19 cellular contexts compared by ENCODE assay signal in the genomic region with DNA sequence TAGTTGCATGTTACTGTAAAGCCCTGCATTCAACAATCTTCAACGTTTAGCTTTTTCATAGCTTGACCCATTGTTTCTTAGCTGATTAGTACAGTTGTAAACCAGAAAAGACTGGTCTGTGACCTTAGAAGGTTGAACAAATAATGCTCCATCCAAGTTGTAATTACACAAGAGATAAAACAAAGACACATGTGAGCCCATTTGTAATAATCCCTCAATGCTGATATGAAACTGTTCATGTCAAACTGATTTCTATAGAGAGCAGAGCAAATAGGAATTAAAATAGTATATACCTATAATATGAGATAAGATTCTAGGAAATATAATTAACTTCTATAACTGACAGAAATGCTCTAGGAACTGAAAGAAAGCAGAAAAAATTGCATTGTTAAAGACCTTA.
"Had no signal": no experiment of that assay in that cellular context is flagged by ENCODE, and none has a peak within 500 bp of the region (broad histone marks: within the 10 kb centered on the region; RNA-seq: fewer than 3 reads in every experiment).

No MANE protein-coding gene starts in this region.

- DNase-seq: activated CD4-positive, alpha-beta T cell treated with anti-CD3 and anti-CD28 coated beads for 1 hour; activated CD8-positive, alpha-beta memory T cell treated with anti-CD3 and anti-CD28 coated beads for 24 hours; activated gamma-delta T cell; amniotic stem cell; effector CD4-positive, alpha-beta T cell; foreskin fibroblast; hippocampal formation; left ventricle myocardium superior; mesenchymal stem cell; naive thymus-derived CD8-positive, alpha-beta T cell; spleen; stimulated activated CD4-positive, alpha-beta T cell treated with anti-CD3 and anti-CD28 coated beads, Interleukin-4, amount 100 ng/mL, for 4 hours; stimulated activated naive B cell treated with anti-CD40 and anti-IgM and Interleukin-4, amounts not matched to agents 10 μg/mL and 1 μg/mL and 100 μg/mL, for 72 hours; T-helper 2 cell; upper lobe of left lung; WERI-Rb-1 had no signal

- H3K36me3 ChIP-seq: spleen, thoracic aorta, upper lobe of left lung, WERI-Rb-1 had no signal

- FAIRE-seq: keratinocyte had no signal

- H3K79me2 ChIP-seq: parathyroid adenoma had no signal

- ATAC-seq: left ventricle myocardium superior; naive thymus-derived CD8-positive, alpha-beta T cell; stimulated activated naive B cell treated with anti-CD40 and anti-IgM and Interleukin-4, amounts not matched to agents 10 μg/mL and 1 μg/mL and 100 μg/mL, for 72 hours had no signal

- H3K9me3 ChIP-seq: spleen, thoracic aorta, upper lobe of left lung had no signal

- H3K4me1 ChIP-seq: upper lobe of left lung had no signal

- H3K27me3 ChIP-seq: spleen, upper lobe of left lung had no signal

- H3K27ac ChIP-seq: parathyroid adenoma, spleen, thoracic aorta, upper lobe of left lung, WERI-Rb-1 had no signal

- H3K9ac ChIP-seq: parathyroid adenoma had no signal

- H3K4me3 ChIP-seq: spleen, thoracic aorta, upper lobe of left lung had no signal

- H2AFZ ChIP-seq: parathyroid adenoma had no signal
